ENCODE assay signal across 8 cellular contexts in the genomic region with DNA sequence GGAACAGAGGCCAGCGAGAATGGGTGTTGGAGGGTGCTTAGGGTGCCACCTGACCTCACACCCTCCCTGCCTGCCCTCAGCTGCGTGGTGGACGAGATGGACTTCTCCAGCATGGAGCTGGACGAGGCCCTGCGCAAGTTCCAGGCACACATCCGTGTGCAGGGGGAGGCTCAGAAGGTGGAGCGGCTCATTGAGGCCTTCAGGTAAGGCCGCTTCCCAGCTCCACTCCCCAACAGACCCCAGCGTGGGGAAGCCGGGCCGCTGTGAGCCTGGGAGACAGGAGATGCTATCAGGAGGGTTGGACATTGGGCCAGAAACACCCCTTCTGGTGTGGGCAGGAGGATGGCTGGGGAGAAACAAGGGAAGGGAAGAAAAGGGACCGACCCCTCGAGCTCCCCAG. TPM values are rescaled to one million over a fixed set of nuclear protein-coding genes. Genes with fewer than 3 reads are reported as not detected.
"Had no signal": no experiment of that assay in that cellular context is flagged by ENCODE, and none has a peak within 500 bp of the region (broad histone marks: within the 10 kb centered on the region; RNA-seq: fewer than 3 reads in every experiment).

No MANE protein-coding gene starts in this region.

- DNase-seq: GDM1, GF-D8 had no signal

- FAIRE-seq: G401.6, GM12878, GM12891, GM18507, GM19239 had no signal

- H3K4me3 ChIP-seq: GM12878 had no signal

RNA-seq across cellular contexts. Expression of gene SLC6A12, which starts 57.0 kb away (rescaled TPM):
- total RNA-seq: G401 had no signal
